Comparison of ENCODE assay signal across 9 cellular contexts in the genomic region with DNA sequence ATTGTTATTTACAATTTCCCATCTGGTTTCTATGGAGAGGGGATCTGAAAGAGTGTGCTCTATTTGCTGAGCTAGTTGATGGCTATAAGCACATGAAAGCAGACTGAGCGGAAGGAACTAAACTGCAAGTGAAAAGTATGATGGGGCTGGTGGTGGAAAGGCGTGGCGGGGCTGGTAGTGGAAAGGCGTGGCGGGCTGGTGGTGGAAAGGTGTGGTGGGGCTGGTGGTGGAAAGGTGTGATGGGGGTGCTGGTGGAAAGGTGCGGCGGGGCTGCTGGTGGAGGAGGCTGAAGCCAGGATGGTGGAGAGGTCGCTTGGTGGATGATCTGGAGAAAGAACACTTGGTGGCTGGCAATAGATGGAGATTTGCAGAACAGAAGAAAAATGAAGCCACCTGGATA.
"Had no signal": no experiment of that assay in that cellular context is flagged by ENCODE, and none has a peak within 500 bp of the region (broad histone marks: within the 10 kb centered on the region; RNA-seq: fewer than 3 reads in every experiment).

No MANE protein-coding gene starts in this region.

- H3K9me3 ChIP-seq: HAP-1 had no signal

- H3K27ac Mint-ChIP-seq: HFFc6, IgD-negative memory B cell had no signal

- H3K27ac ChIP-seq: GM23248, HL-60 had no signal

- ATAC-seq: HCT116, HepG2 had no signal

- H3K4me3 ChIP-seq: GM23248, HAP-1 had no signal

- H3K4me1 ChIP-seq: HAP-1 had no signal

- H3K9me3 Mint-ChIP-seq: HFFc6 had no signal

- H3K36me3 ChIP-seq: HAP-1 had no signal

- DNase-seq: GM23248, GOT3, H7, HFFc6 had no signal

- H3K4me3 Mint-ChIP-seq: HFFc6, IgD-negative memory B cell had no signal
